In the genomic region with DNA sequence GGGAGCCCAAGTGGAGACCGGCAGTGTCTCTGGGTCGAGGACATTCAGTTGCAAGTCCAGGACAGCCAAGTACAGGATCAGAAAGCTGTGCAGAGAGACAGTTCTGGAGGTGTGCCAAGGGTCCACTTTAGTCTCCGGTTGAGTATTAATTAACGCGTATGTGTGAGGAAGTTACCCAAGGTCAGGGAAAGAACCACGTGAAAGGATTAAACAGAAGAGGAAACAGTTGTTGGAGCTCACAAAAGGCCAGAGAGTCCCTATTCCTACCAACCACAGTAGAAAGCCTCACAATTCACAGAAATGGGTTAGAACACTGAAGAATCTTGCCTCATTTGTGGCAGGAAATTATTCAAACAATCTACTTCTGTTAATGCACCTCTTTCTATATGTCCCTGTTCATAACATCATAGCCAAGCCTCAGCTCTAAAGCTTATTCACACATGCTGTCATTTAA, we compare ENCODE assay signal across 10 cellular contexts. TPM values are rescaled to one million over a fixed set of nuclear protein-coding genes. Genes with fewer than 3 reads are reported as not detected.
DNase-seq lines count a peak whose midpoint lies in the region; ATAC-seq and TF ChIP-seq lines count a peak whose summit lies in the region.
"Had no signal": no experiment of that assay in that cellular context is flagged by ENCODE, and none has a peak within 500 bp of the region (broad histone marks: within the 10 kb centered on the region; RNA-seq: fewer than 3 reads in every experiment).

No MANE protein-coding gene starts in this region.

- TF ChIP-seq POLR2A in gastrocnemius medialis (IDR thresholded peaks at IDR 0.05), result no peak

- ATAC-seq in GM21619 (IDR thresholded peaks at IDR 0.05; ENCODE audit: unreplicated experiment), result peak; percentile 58
- ATAC-seq in gastrocnemius medialis, result peak in 1 of 2 donors; percentile 39
- ATAC-seq in HG02884 (IDR thresholded peaks at IDR 0.05; ENCODE audit: unreplicated experiment), result no peak

- peak; percentile 97 to 98 for DNase-seq in AML-193 (lab: John Stamatoyannopoulos, UW)
- peak; percentile 32 for DNase-seq in NCI-H2227 treated with DMSO at 0.1 percent for 48 hours (lab: John Stamatoyannopoulos, UW)
- peak; percentile 26 to 30 for DNase-seq in dermis microvascular lymphatic vessel endothelial cell (ENCODE audit: low read depth in 2 of 2)
- peak; percentile 17 to 28 for DNase-seq in gastrocnemius medialis
- no peak for DNase-seq in activated effector memory CD4-positive, alpha-beta T cell treated with anti-CD3 and anti-CD28 coated beads, Interleukin-2, amount 50 U/mL, for 16 hours
- no peak for DNase-seq in immature natural killer cell
- DNase-seq: DND-41 had no signal

- H3K27me3 ChIP-seq in gastrocnemius medialis, result no peaks in the 10 kb centered on the region

- no peak overlapping the region for H3K4me3 ChIP-seq in gastrocnemius medialis

- no peak overlapping the region for H3K27ac Mint-ChIP-seq in immature natural killer cell

- in situ Hi-C loops in gastrocnemius medialis (cut with MboI; ENCODE audit: low sequenced_read_pairs in 4 of 4), result no loop called here

- H3K4me1 ChIP-seq in gastrocnemius medialis, result peaks cover 5 to 8% of the 10 kb centered on the region in 2 donors

- peaks cover 0 to 1% (median 0%) of the 10 kb centered on the region in 6 donors for H3K9me3 Mint-ChIP-seq in immature natural killer cell

- H3K9me3 ChIP-seq in gastrocnemius medialis, result no peaks in the 10 kb centered on the region

- no peak for TF ChIP-seq CTCF in gastrocnemius medialis (IDR thresholded peaks at IDR 0.05 in 4 of 5, conservative IDR thresholded peaks at IDR 0.05 in 1 of 5)

- H3K27ac ChIP-seq in gastrocnemius medialis, result no peak overlapping the region

- H3K36me3 ChIP-seq in gastrocnemius medialis, result no peaks in the 10 kb centered on the region

- intact Hi-C loops in gastrocnemius medialis (cut with DNase I; ENCODE audit: low total_unique reads), result loop anchor here (10.0 kb wide), 1 partner anchor 163 kb away; no protein-coding TSS in a partner anchor

- no peaks in the 10 kb centered on the region for H3K36me3 Mint-ChIP-seq in immature natural killer cell

- H3K27me3 Mint-ChIP-seq in immature natural killer cell (ENCODE audit: low read depth in 3 of 3), result peaks cover 2 to 5% (median 4%) of the 10 kb centered on the region in 3 donors

- H3K4me3 Mint-ChIP-seq in immature natural killer cell, result no peak overlapping the region

- H3K4me1 Mint-ChIP-seq in immature natural killer cell, result no peaks in the 10 kb centered on the region

RNA-seq across cellular contexts. Expression of a gene that starts 17.9 kb away (rescaled TPM):
- under 0.01 TPM in 1 of 2 replicates, not detected in the other for total RNA-seq in dermis microvascular lymphatic vessel endothelial cell
- under 1 TPM in 1 of 4 donors, not detected in 3; 0.18 TPM for total RNA-seq in gastrocnemius medialis
- polyA plus RNA-seq in immature natural killer cell, result not detected
- total RNA-seq: NCI-H460 had no signal

Comparison
In these comparisons a context has a peak if more than half of its experiments do, and no peak if none do; other contexts are left out.
1. DNase-seq: peak in AML-193 (2 of 2), NCI-H2227 treated with DMSO at 0.1 percent for 48 hours (single experiment), dermis microvascular lymphatic vessel endothelial cell (2 of 2) and gastrocnemius medialis (2 of 2); none in activated effector memory CD4-positive, alpha-beta T cell treated with anti-CD3 and anti-CD28 coated beads, Interleukin-2, amount 50 U/mL, for 16 hours (single experiment) and immature natural killer cell (0 of 3).